Comparison of ENCODE assay signal across 20 cellular contexts in the genomic region with DNA sequence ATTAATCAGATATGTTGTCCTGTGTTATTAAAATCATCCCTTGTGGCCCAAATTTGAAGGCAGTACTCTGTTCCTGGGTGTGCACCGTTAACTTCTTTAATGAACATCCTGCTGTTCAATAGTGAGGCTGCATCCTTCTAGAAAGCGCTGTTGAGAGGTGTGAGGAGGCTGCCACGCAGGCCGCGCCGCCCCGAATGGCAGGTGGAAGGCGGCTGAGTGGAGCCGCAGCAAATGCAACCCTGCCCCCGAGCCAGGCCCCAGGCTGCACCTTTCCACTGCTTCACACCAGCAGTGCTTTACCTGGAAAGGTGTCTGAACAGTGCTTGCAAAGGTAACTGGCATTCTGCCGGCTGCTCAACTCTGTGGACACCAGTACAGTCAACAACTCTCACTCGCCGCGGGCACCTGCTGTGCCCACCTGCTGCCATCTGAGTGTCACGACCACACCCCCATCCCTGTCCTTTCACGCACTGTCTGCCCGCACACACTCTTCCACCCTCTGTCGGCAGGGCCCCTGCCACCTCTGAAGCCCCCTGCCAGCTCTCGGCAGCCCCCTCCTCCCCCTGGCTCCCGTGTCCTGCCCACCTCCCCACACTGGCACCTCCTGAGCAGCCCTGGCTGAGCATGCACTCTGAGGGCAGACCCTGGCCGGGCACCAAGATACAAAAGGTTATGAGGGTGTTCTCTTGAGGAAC.
DNase-seq lines count a peak whose midpoint lies in the region; ATAC-seq and FAIRE-seq lines count a peak whose summit lies in the region.
"Had no signal": no experiment of that assay in that cellular context is flagged by ENCODE, and none has a peak within 500 bp of the region (broad histone marks: within the 10 kb centered on the region; RNA-seq: fewer than 3 reads in every experiment).

No MANE protein-coding gene starts in this region.

- no peak for DNase-seq in activated naive CD4-positive, alpha-beta T cell treated with anti-CD3 and anti-CD28 coated beads, Interleukin-2, amount 50 U/mL, for 16 hours
- peak; percentile 58 for DNase-seq in NCI-H2029 (lab: John Stamatoyannopoulos, UW)
- DNase-seq in T-cell, result no peak
- DNase-seq in stimulated activated effector memory CD8-positive, alpha-beta T cell treated with anti-CD3 and anti-CD28 coated beads, Interleukin-12 subunit alpha, Interleukin-12 subunit beta, amount 100 ng/mL, for 72 hours (ENCODE audit: low spot score in 2 of 2), result no peak
- DNase-seq in HTR-8/SVneo (ENCODE audit: insufficient read length, low spot score), result no peak
- DNase-seq: HFFc6; hypothalamus; IMR-90; midbrain; NCI-H1092 treated with DMSO at 0.1 percent for 48 hours; occipital lobe; stimulated activated CD4-positive, alpha-beta T cell treated with anti-CD3 and anti-CD28 coated beads, Interleukin-2, amount 100 ng/mL, for 24 hours had no signal

- POLR2A ChIA-PET in T-cell (lab: Charles Lee), result no interaction called here

- no peak for FAIRE-seq in HTR-8/SVneo (lab: Jason Lieb, UNC)
- FAIRE-seq: endometrium, GM19239 had no signal

- H3K27ac Mint-ChIP-seq in activated naive CD4-positive, alpha-beta T cell treated with anti-CD3 and anti-CD28 coated beads, Interleukin-2, amount 50 U/mL, for 24 hours, result peak overlapping the region; percentile 59
- peak overlapping the region; percentile 89 to 93 for H3K27ac Mint-ChIP-seq in T-cell
- H3K27ac Mint-ChIP-seq in stimulated activated effector memory CD8-positive, alpha-beta T cell treated with anti-CD3 and anti-CD28 coated beads, Interleukin-12 subunit alpha, Interleukin-12 subunit beta, amount 100 ng/mL, for 72 hours, result peak overlapping the region; percentile 64
- H3K27ac Mint-ChIP-seq: HFFc6 had no signal

- H3K27me3 Mint-ChIP-seq in activated naive CD4-positive, alpha-beta T cell treated with anti-CD3 and anti-CD28 coated beads, Interleukin-2, amount 50 U/mL, for 24 hours, result no peaks in the 10 kb centered on the region
- no peaks in the 10 kb centered on the region for H3K27me3 Mint-ChIP-seq in T-cell

- H3K4me1 Mint-ChIP-seq in activated naive CD4-positive, alpha-beta T cell treated with anti-CD3 and anti-CD28 coated beads, Interleukin-2, amount 50 U/mL, for 24 hours, result peaks cover 89% of the 10 kb centered on the region
- peaks cover 90 to 91% (median 91%) of the 10 kb centered on the region in 3 donors for H3K4me1 Mint-ChIP-seq in T-cell
- peaks cover 80% of the 10 kb centered on the region for H3K4me1 Mint-ChIP-seq in stimulated activated effector memory CD8-positive, alpha-beta T cell treated with anti-CD3 and anti-CD28 coated beads, Interleukin-12 subunit alpha, Interleukin-12 subunit beta, amount 100 ng/mL, for 72 hours

- ATAC-seq in T-cell (replicated peaks in 1 of 4) (peak in 1 of 4 experiments; percentile 29), HG03571 (IDR thresholded peaks at IDR 0.05; ENCODE audit: unreplicated experiment) (no peak), GM21526 (IDR thresholded peaks at IDR 0.05; ENCODE audit: low FRiP score, unreplicated experiment) (no peak)
- ATAC-seq in stimulated activated effector memory CD8-positive, alpha-beta T cell treated with anti-CD3 and anti-CD28 coated beads, Interleukin-12 subunit alpha, Interleukin-12 subunit beta, amount 100 ng/mL, for 72 hours, result no peak
- ATAC-seq: Panc1, sciatic nerve, SK-N-SH treated with all-trans-retinoic acid at 6 μM for 48 hours had no signal

- peaks cover 3% of the 10 kb centered on the region for H3K36me3 Mint-ChIP-seq in activated naive CD4-positive, alpha-beta T cell treated with anti-CD3 and anti-CD28 coated beads, Interleukin-2, amount 50 U/mL, for 24 hours
- H3K36me3 Mint-ChIP-seq in T-cell, result peaks cover 11% of the 10 kb centered on the region
- peaks cover 24% of the 10 kb centered on the region for H3K36me3 Mint-ChIP-seq in stimulated activated effector memory CD8-positive, alpha-beta T cell treated with anti-CD3 and anti-CD28 coated beads, Interleukin-12 subunit alpha, Interleukin-12 subunit beta, amount 100 ng/mL, for 72 hours

- peak overlapping the region; percentile 33 for H3K4me3 Mint-ChIP-seq in activated naive CD4-positive, alpha-beta T cell treated with anti-CD3 and anti-CD28 coated beads, Interleukin-2, amount 50 U/mL, for 24 hours
- peak overlapping the region in 1 of 3 donors; percentile 78 for H3K4me3 Mint-ChIP-seq in T-cell
- peak overlapping the region; percentile 25 for H3K4me3 Mint-ChIP-seq in stimulated activated effector memory CD8-positive, alpha-beta T cell treated with anti-CD3 and anti-CD28 coated beads, Interleukin-12 subunit alpha, Interleukin-12 subunit beta, amount 100 ng/mL, for 72 hours
- H3K4me3 Mint-ChIP-seq: HFFc6 had no signal

- CTCF ChIA-PET in T-cell (lab: Charles Lee), result interaction anchor here in 1 of 2 donors (0.6 kb wide), 1 partner anchor 391 kb away, joined by 5 read pairs; no protein-coding TSS in a partner anchor

- H3K9me3 Mint-ChIP-seq in activated naive CD4-positive, alpha-beta T cell treated with anti-CD3 and anti-CD28 coated beads, Interleukin-2, amount 50 U/mL, for 24 hours, result no peaks in the 10 kb centered on the region
- H3K9me3 Mint-ChIP-seq in T-cell, result no peaks in the 10 kb centered on the region
- no peaks in the 10 kb centered on the region for H3K9me3 Mint-ChIP-seq in stimulated activated effector memory CD8-positive, alpha-beta T cell treated with anti-CD3 and anti-CD28 coated beads, Interleukin-12 subunit alpha, Interleukin-12 subunit beta, amount 100 ng/mL, for 72 hours
- H3K9me3 Mint-ChIP-seq: HFFc6 had no signal
